8 cellular contexts compared by ENCODE assay signal in genomic region chrX:55342533-55343501, GRCh38.
DNase-seq lines count a peak whose midpoint lies in the region; ATAC-seq and TF ChIP-seq lines count a peak whose summit lies in the region.

No MANE protein-coding gene starts in this region.

- CTCF ChIA-PET in SK-N-SH (lab: Yijun Ruan, JAX): interaction anchor here (0.9 to 2.8 kb wide), 4 partner anchors 10 to 210 kb away, joined by 4 to 14 read pairs (median 6); no protein-coding TSS in a partner anchor

- TF ChIP-seq RAD21 in SK-N-SH (IDR thresholded peaks at IDR 0.05; ENCODE audit: low read length): peak; percentile 57

- H3K27ac ChIP-seq in DOHH2 (ENCODE audit: low read depth, low read length) (no peak overlapping the region), SK-N-SH (ENCODE audit: low read depth in 2 of 2, low read length in 1 of 2) (no peak overlapping the region), breast epithelium (no peak overlapping the region)

- no peaks in the 10 kb centered on the region for H3K9me2 ChIP-seq in DOHH2 (replicated peaks; ENCODE audit: control insufficient read depth, low read length)
- H3K9me2 ChIP-seq in SK-N-SH: no peaks in the 10 kb centered on the region

- 12% methylated on average over 17 of the region's 21 CpGs for WGBS in SK-N-SH (ENCODE audit: low lambda C conversion rate)

- H3K4me3 ChIP-seq in DOHH2 (ENCODE audit: low read length) (no peak overlapping the region), SK-N-SH (ENCODE audit: low read depth in 2 of 2, low read length in 1 of 2) (no peak overlapping the region), breast epithelium (no peak overlapping the region)

- H3K4me2 ChIP-seq in DOHH2 (ENCODE audit: low read length) (no peak overlapping the region), SK-N-SH (no peak overlapping the region)

- intact Hi-C loops in breast epithelium (cut with DNase I; ENCODE audit: low total_unique reads): no loop called here

- POLR2A ChIA-PET in SK-N-SH (lab: Yijun Ruan, JAX): no interaction called here

- H3K9me3 ChIP-seq in DOHH2 (ENCODE audit: control insufficient read depth, insufficient read depth, low read length) (no peaks in the 10 kb centered on the region), SK-N-SH (no peaks in the 10 kb centered on the region), breast epithelium (peaks cover 0 to under 1% of the 10 kb centered on the region in 2 donors)

- peak; percentile 69 for ATAC-seq in GM19025 (IDR thresholded peaks at IDR 0.05; ENCODE audit: low read depth, unreplicated experiment)
- ATAC-seq in HG03442 (IDR thresholded peaks at IDR 0.05; ENCODE audit: unreplicated experiment): peak; percentile 89
- no peak for ATAC-seq in HG03280 (IDR thresholded peaks at IDR 0.05; ENCODE audit: unreplicated experiment)

- TF ChIP-seq EP300 in SK-N-SH (IDR thresholded peaks at IDR 0.05; ENCODE audit: borderline replicate concordance in 1 of 2, low read depth in 1 of 2, low read length in 1 of 2): no peak

- H3F3A ChIP-seq in DOHH2 (ENCODE audit: control insufficient read depth, insufficient read depth) (no peaks in the 10 kb centered on the region), SK-N-SH (replicated peaks; ENCODE audit: insufficient read depth) (no peaks in the 10 kb centered on the region)

- TF ChIP-seq CTCF in DOHH2 (IDR thresholded peaks at IDR 0.05; ENCODE audit: low read depth, low read length, poor library complexity, severe bottlenecking) (peak; percentile 61), SK-N-SH (IDR thresholded peaks at IDR 0.05) (peak; percentile 59), breast epithelium (IDR thresholded peaks at IDR 0.05) (peak in 2 of 3 donors; percentile 34 to 36)

- no peak overlapping the region for H3K9ac ChIP-seq in SK-N-SH

- TF ChIP-seq POLR2A in breast epithelium (IDR thresholded peaks at IDR 0.05): no peak

- H3K79me2 ChIP-seq in DOHH2 (ENCODE audit: control insufficient read depth, low read length) (no peaks in the 10 kb centered on the region), SK-N-SH (ENCODE audit: insufficient read depth) (no peaks in the 10 kb centered on the region)

- H2AFZ ChIP-seq in SK-N-SH (ENCODE audit: low read depth): no peak overlapping the region

- H4K20me1 ChIP-seq in DOHH2 (ENCODE audit: control insufficient read depth, insufficient read depth, low read depth, low read length) (no peaks in the 10 kb centered on the region), SK-N-SH (ENCODE audit: insufficient read depth) (no peaks in the 10 kb centered on the region)

- no peaks in the 10 kb centered on the region for H3K27me3 ChIP-seq in DOHH2 (ENCODE audit: control insufficient read depth, low read length)
- peaks cover 6% of the 10 kb centered on the region; the same call in 1 of the 2 replicates for H3K27me3 ChIP-seq in SK-N-SH (ENCODE audit: insufficient read depth)
- peaks cover 0 to 30% of the 10 kb centered on the region in 2 donors for H3K27me3 ChIP-seq in breast epithelium

- DNase-seq in SK-N-SH (peak; percentile 48), breast epithelium (ENCODE audit: low spot score in 2 of 2) (no peak), lung microvascular endothelial cell (ENCODE audit: low read depth in 2 of 2) (peak; percentile 32 to 52), cerebellar nuclear complex (lab: John Stamatoyannopoulos, UW) (no peak)

- H3K36me3 ChIP-seq in DOHH2 (ENCODE audit: control insufficient read depth, low read length): no peaks in the 10 kb centered on the region
- no peaks in the 10 kb centered on the region for H3K36me3 ChIP-seq in SK-N-SH (replicated peaks in 1 of 2; ENCODE audit: control insufficient read depth in 1 of 2, insufficient read depth in 2 of 2, low read length in 1 of 2)
- H3K36me3 ChIP-seq in breast epithelium: no peaks in the 10 kb centered on the region

- H3K4me1 ChIP-seq in DOHH2 (ENCODE audit: control insufficient read depth, low read length) (no peaks in the 10 kb centered on the region), SK-N-SH (ENCODE audit: control insufficient read depth in 1 of 2, insufficient read depth in 2 of 2, low read depth in 1 of 2, low read length in 1 of 2) (no peaks in the 10 kb centered on the region), breast epithelium (no peaks in the 10 kb centered on the region)

TF ChIP-seq in SK-N-SH, 30 proteins besides CTCF, POLR2A, EP300 and RAD21:
- TF ChIP-seq SMC3 (IDR thresholded peaks at IDR 0.05; ENCODE audit: low read depth, low read length) (peak; percentile 52; the same call in 1 of the 2 replicates), IRF3 (IDR thresholded peaks at IDR 0.05; ENCODE audit: low read depth, low read length) (no peak)

Comparison
In these comparisons a context has a peak if more than half of its experiments do, and no peak if none do; other contexts are left out.
1. DNase-seq: peak in SK-N-SH (single experiment) and lung microvascular endothelial cell (2 of 2); none in breast epithelium (0 of 2) and cerebellar nuclear complex (0 of 2).
2. Peak in every context shown above with its lines, with median percentiles within 50 percentile points of each other: CTCF ChIP-seq.